Comparison of ENCODE assay signal across 8 cellular contexts in the genomic region with DNA sequence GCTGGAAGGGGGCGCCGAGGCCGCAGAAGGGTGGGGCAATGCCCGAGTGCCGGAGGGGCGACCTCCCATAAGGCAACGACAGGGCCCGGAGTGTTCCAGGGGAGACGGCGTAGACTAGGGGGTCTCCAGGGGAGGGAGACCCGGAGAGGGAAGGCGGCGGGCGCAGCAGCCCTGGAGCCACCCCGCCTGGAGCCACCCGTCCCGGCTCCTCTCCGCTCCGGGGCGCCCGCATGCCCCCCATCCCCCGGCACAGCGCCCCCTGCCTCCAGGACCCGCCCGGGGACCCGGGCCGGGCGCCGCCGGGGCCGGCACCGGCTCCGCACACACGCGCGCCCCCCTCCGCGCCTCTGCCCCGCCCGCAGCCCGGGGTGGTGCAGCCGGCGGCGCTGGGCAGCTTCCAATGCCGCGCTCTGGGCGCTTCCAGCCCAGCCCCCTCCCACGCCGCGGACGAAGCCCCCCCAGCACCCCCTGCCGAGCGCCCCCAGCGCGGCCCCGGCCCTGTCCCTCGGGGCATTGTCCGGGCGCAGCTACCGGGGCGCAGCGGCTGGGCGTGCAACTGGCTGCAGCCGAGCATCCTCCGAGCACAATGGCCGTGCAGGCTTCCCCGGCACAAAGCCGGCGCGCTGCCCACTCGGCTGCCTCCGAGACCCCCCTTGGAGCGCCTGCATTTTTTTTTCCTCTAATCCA. TPM values are rescaled to one million over a fixed set of nuclear protein-coding genes. Genes with fewer than 3 reads are reported as not detected.
DNase-seq lines count a peak whose midpoint lies in the region; ATAC-seq and TF ChIP-seq lines count a peak whose summit lies in the region.

No MANE protein-coding gene starts in this region.

- H3K27me3 ChIP-seq in SJCRH30 = 0 out of 2 replicates have a peak, but pooled peaks cover 4% of the 10 kb centered on the region
- peaks cover 0 to 17% of the 10 kb centered on the region in 2 donors for H3K27me3 ChIP-seq in esophagus (ENCODE audit: control insufficient read depth in 1 of 2, insufficient read depth in 2 of 2, low read length in 2 of 2)

- peaks cover 22% of the 10 kb centered on the region for H3K4me1 Mint-ChIP-seq in nephron

- TF ChIP-seq CTCF in nephron (IDR thresholded peaks at IDR 0.05; ENCODE audit: unreplicated experiment in 3 of 3) = peak in 2 of 3 experiments; percentile 7 to 18

- H3K27ac Mint-ChIP-seq in nephron = no peak overlapping the region

- H3K36me3 Mint-ChIP-seq in nephron (ENCODE audit: low read depth) = no peaks in the 10 kb centered on the region

- H3K36me3 ChIP-seq in SJCRH30 = no peaks in the 10 kb centered on the region
- no peaks in the 10 kb centered on the region for H3K36me3 ChIP-seq in esophagus (ENCODE audit: control insufficient read depth in 2 of 2, insufficient read depth in 2 of 2, low read length in 1 of 2)

- H3K27me3 Mint-ChIP-seq in nephron (ENCODE audit: low read depth) = peaks cover 64% of the 10 kb centered on the region

- H3K4me3 ChIP-seq in SJCRH30 (peak overlapping the region; percentile 64), esophagus (ENCODE audit: low read depth in 1 of 2, low read length in 2 of 2) (peak overlapping the region; percentile 40 to 41)

- H3K9me3 Mint-ChIP-seq in nephron = no peaks in the 10 kb centered on the region

- WGBS in esophagus, 2 donors = 0 to 1% methylated on average over 36 to 73 of the region's 73 CpGs

- no peaks in the 10 kb centered on the region for H3K4me1 ChIP-seq in SJCRH30
- peaks cover 2 to 3% of the 10 kb centered on the region in 2 donors for H3K4me1 ChIP-seq in esophagus (ENCODE audit: control insufficient read depth in 2 of 2, insufficient read depth in 2 of 2, low read length in 1 of 2)

- H3K9me3 ChIP-seq in SJCRH30 (replicated peaks) (no peaks in the 10 kb centered on the region), esophagus (ENCODE audit: control insufficient read depth in 2 of 2, insufficient read depth in 1 of 2, low read depth in 1 of 2, low read length in 1 of 2) (peaks cover 0 to 2% of the 10 kb centered on the region in 2 donors)

- ATAC-seq in GM21723 (IDR thresholded peaks at IDR 0.05; ENCODE audit: unreplicated experiment) = no peak

- H3K27ac ChIP-seq in SJCRH30 (no peak overlapping the region), esophagus (ENCODE audit: low read depth in 2 of 2, low read length in 1 of 2) (no peak overlapping the region)

- peak overlapping the region; percentile 85 to 86 (median 85) for H3K4me3 Mint-ChIP-seq in nephron

- DNase-seq in NCI-H345 (lab: John Stamatoyannopoulos, UW) (peak; percentile 54), NCI-H345 treated with DMSO at 0.1 percent for 48 hours (lab: John Stamatoyannopoulos, UW; ENCODE audit: unreplicated experiment) (no peak), SJCRH30 (peak in 1 of 2 experiments; percentile 38)
- DNase-seq in stimulated activated CD4-positive, alpha-beta T cell treated with anti-CD3 and anti-CD28 coated beads, Interleukin-15, amount 100 ng/mL, for 24 hours = no peak
- no peak for DNase-seq in stimulated activated CD4-positive, alpha-beta T cell treated with anti-CD3 and anti-CD28 coated beads, Interleukin-4, amount 100 ng/mL, for 24 hours

RNA-seq across cellular contexts. Expression of a gene that starts 0.5 kb away (rescaled TPM):
- 21.8 and 22.2 TPM in 2 replicates for total RNA-seq in SJCRH30 (2014; rRNA removed; shearing (Covaris generic))
- 10 to 100 TPM; 11.3 to 18.3 TPM for polyA plus RNA-seq in esophagus
